Comparison of ENCODE assay signal across 15 cellular contexts in the genomic region with DNA sequence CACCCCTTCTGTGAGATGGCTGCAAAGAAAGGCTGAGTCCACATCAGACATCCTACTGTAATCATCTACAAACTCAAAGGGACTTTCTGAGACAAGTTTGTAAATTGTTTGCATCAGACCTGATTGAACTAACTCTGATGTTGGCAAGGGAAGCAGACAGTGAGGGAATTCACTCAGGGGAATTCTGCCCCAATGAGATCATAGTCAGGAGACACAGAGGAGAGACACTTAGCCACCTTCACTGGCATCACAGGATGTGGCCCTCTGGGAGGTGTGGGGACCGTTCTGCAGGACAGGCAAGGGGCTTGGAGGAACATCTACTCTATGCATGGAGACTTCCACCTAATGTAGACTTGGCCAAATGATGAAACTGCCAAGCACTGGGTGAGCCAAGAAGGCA.
DNase-seq lines count a peak whose midpoint lies in the region; ATAC-seq, FAIRE-seq and TF ChIP-seq lines count a peak whose summit lies in the region.
"Had no signal": no experiment of that assay in that cellular context is flagged by ENCODE, and none has a peak within 500 bp of the region (broad histone marks: within the 10 kb centered on the region; RNA-seq: fewer than 3 reads in every experiment).

No MANE protein-coding gene starts in this region.

- H3K9me3 ChIP-seq in astrocyte (ENCODE audit: insufficient read depth, low read depth, low read length) (no peaks in the 10 kb centered on the region), sigmoid colon (no peaks in the 10 kb centered on the region), BE2C (no peaks in the 10 kb centered on the region)
- H3K9me3 ChIP-seq: left lung, thoracic aorta had no signal

- DNase-seq in astrocyte (ENCODE audit: low read depth): peak; percentile 26
- peak; percentile 46 for DNase-seq in sigmoid colon
- no peak for DNase-seq in HuH-7.5 (ENCODE audit: low spot score)
- DNase-seq in SK-N-DZ (ENCODE audit: low spot score): no peak
- DNase-seq in BE2C: no peak
- DNase-seq: activated naive CD4-positive, alpha-beta T cell; brain microvascular endothelial cell; NCI-H526 treated with DMSO at 0.1 percent for 48 hours had no signal

- no peaks in the 10 kb centered on the region for H4K20me1 ChIP-seq in astrocyte (ENCODE audit: insufficient read depth, low read length)

- no peak overlapping the region for H2AFZ ChIP-seq in astrocyte (ENCODE audit: low read depth, low read length)
- H2AFZ ChIP-seq: neural progenitor cell had no signal

- H3K4me1 ChIP-seq in astrocyte (ENCODE audit: insufficient read depth, low read length): no peaks in the 10 kb centered on the region
- no peaks in the 10 kb centered on the region for H3K4me1 ChIP-seq in sigmoid colon
- H3K4me1 ChIP-seq in BE2C: no peaks in the 10 kb centered on the region
- H3K4me1 ChIP-seq: left lung, neural progenitor cell had no signal

- 73 to 78% methylated on average over 1 of the region's 1 CpG for WGBS in sigmoid colon, 2 donors

- FAIRE-seq in astrocyte (lab: Jason Lieb, UNC): no peak

- peaks cover 15% of the 10 kb centered on the region for H3K4me1 Mint-ChIP-seq in astrocyte (ENCODE audit: low read depth, unreplicated experiment)
- H3K4me1 Mint-ChIP-seq: IgD-negative memory B cell had no signal

- no peaks in the 10 kb centered on the region for H3K79me2 ChIP-seq in astrocyte (ENCODE audit: insufficient read depth, low read length)

- H3K27ac Mint-ChIP-seq in astrocyte (ENCODE audit: unreplicated experiment): peak overlapping the region; percentile 47
- H3K27ac Mint-ChIP-seq: IgD-negative memory B cell, neural progenitor cell had no signal

- H3K27me3 ChIP-seq in astrocyte (ENCODE audit: insufficient read depth, low read length): no peaks in the 10 kb centered on the region
- no peaks in the 10 kb centered on the region for H3K27me3 ChIP-seq in sigmoid colon
- no peaks in the 10 kb centered on the region for H3K27me3 ChIP-seq in BE2C
- H3K27me3 ChIP-seq: brain microvascular endothelial cell, left lung, neural progenitor cell had no signal

- H3K9ac ChIP-seq in astrocyte (ENCODE audit: low read length): no peak overlapping the region
- H3K9ac ChIP-seq: neural progenitor cell had no signal

- no peaks in the 10 kb centered on the region for H3K36me3 Mint-ChIP-seq in astrocyte (ENCODE audit: low read depth, unreplicated experiment)
- H3K36me3 Mint-ChIP-seq: IgD-negative memory B cell, neural progenitor cell had no signal

- TF ChIP-seq POLR2A in sigmoid colon (IDR thresholded peaks at IDR 0.05): no peak

- ATAC-seq in GM18873 (IDR thresholded peaks at IDR 0.05; ENCODE audit: low FRiP score, unreplicated experiment) (peak; percentile 44), HG02623 (IDR thresholded peaks at IDR 0.05; ENCODE audit: unreplicated experiment) (peak; percentile 59)
- ATAC-seq: left lung had no signal

- H3K27me3 Mint-ChIP-seq in astrocyte (ENCODE audit: low read depth, unreplicated experiment): peaks cover 30% of the 10 kb centered on the region

- H3K9me3 Mint-ChIP-seq in astrocyte (ENCODE audit: unreplicated experiment): no peaks in the 10 kb centered on the region
- H3K9me3 Mint-ChIP-seq: IgD-negative memory B cell, neural progenitor cell had no signal

- H3K4me2 ChIP-seq in astrocyte (ENCODE audit: low read length): no peak overlapping the region
- H3K4me2 ChIP-seq: neural progenitor cell had no signal

- TF ChIP-seq CTCF in astrocyte (IDR thresholded peaks at IDR 0.05; ENCODE audit: insufficient read depth, low read depth, low read length): no peak
- TF ChIP-seq CTCF in sigmoid colon (IDR thresholded peaks at IDR 0.05): no peak
- no peak for TF ChIP-seq CTCF in BE2C (IDR thresholded peaks at IDR 0.05; ENCODE audit: low read depth, low read length)

- no peak overlapping the region for H3K27ac ChIP-seq in astrocyte (ENCODE audit: low read depth, low read length)
- no peak overlapping the region for H3K27ac ChIP-seq in sigmoid colon
- H3K27ac ChIP-seq: brain microvascular endothelial cell, left lung, neural progenitor cell, skin epidermis, thoracic aorta had no signal

- H3K4me3 ChIP-seq in astrocyte (ENCODE audit: insufficient read depth, low read depth, low read length) (no peak overlapping the region), sigmoid colon (no peak overlapping the region), BE2C (ENCODE audit: low read depth, low read length) (no peak overlapping the region)
- H3K4me3 ChIP-seq: left lung, neural progenitor cell, skin epidermis, thoracic aorta had no signal

- intact Hi-C loops in sigmoid colon (cut with DNase I): no loop called here

- H3K36me3 ChIP-seq in astrocyte (ENCODE audit: insufficient read depth, low read length) (no peaks in the 10 kb centered on the region), sigmoid colon (no peaks in the 10 kb centered on the region), BE2C (no peaks in the 10 kb centered on the region)
- H3K36me3 ChIP-seq: brain microvascular endothelial cell, left lung, neural progenitor cell, thoracic aorta had no signal

- no peak for TF ChIP-seq EP300 in sigmoid colon (IDR thresholded peaks at IDR 0.05)

- no peak overlapping the region for H3K4me3 Mint-ChIP-seq in astrocyte (ENCODE audit: unreplicated experiment)
- H3K4me3 Mint-ChIP-seq: IgD-negative memory B cell, neural progenitor cell had no signal

Comparison
In these comparisons a context has a peak if more than half of its experiments do, and no peak if none do; other contexts are left out.
1. DNase-seq: peak in astrocyte (single experiment) and sigmoid colon (single experiment); none in HuH-7.5 (single experiment), SK-N-DZ (single experiment) and BE2C (single experiment).